8 cellular contexts compared by ENCODE assay signal in the genomic region with DNA sequence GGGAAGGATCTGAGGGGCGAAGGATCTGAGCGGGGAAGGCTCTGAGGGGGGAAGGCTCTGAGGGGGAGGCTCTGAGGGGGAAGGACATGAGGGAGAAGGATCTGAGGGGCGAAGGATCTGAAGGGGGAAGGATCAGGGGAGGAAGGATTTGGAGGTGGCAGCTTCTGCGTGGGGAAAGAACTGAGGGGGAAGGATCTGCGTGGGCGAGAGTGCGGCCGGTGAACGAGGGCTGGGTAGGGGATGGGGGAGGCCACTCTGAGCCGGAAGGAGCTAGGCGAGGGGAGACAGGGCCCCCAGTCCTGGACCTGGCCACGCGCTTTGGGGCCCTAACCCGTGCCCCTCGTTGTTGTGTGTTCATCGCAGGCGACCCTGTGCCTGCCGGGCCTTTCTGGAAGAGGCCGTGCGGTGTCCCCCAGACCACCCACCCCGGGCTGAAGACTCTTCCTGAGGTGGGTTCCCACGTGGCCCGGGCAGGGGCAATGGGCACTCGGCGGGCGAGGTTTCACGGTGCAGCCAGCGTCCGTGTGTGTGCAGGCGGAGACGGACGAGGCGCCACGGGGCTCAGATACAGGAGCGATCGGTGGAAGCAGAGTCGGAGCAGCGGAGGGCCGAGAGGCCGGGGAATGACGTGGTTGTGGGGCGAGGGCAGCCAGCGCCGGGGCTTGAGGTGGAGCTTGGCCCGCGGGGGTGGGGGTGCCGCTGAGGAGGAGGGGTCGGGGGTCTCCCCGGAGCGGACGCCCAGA. TPM values are rescaled to one million over a fixed set of nuclear protein-coding genes. Genes with fewer than 3 reads are reported as not detected.
DNase-seq lines count a peak whose midpoint lies in the region; ATAC-seq and TF ChIP-seq lines count a peak whose summit lies in the region.

No MANE protein-coding gene starts in this region.

- intact Hi-C loops in activated B cell treated with CpG ODN at 0.5 μM for 24 hours (cut with micrococcal nuclease) (loop anchor here (2.0 kb wide), 1 partner anchor 54 kb away; no protein-coding TSS in a partner anchor), psoas muscle (cut with DNase I) (no loop called here)

- no peak overlapping the region for H3K27ac Mint-ChIP-seq in activated B cell treated with CpG ODN at 0.5 μM for 24 hours

- H3K27ac ChIP-seq in psoas muscle, result no peak overlapping the region
- no peak overlapping the region for H3K27ac ChIP-seq in Karpas-422 (ENCODE audit: low read length)

- no peak overlapping the region for H3K4me2 ChIP-seq in Karpas-422 (ENCODE audit: low read depth, low read length, poor library complexity, severe bottlenecking)

- H3K9me3 ChIP-seq in psoas muscle (no peaks in the 10 kb centered on the region), Karpas-422 (ENCODE audit: low read length) (peaks cover 22% of the 10 kb centered on the region)

- H3K4me3 ChIP-seq in foreskin fibroblast (ENCODE audit: low read depth in 1 of 2, low read length in 2 of 2) (peak overlapping the region; percentile 32 to 44), psoas muscle (peak overlapping the region; percentile 56), Karpas-422 (ENCODE audit: low read length) (no peak overlapping the region)

- 14 to 19% (median 14%) methylated on average over 44 to 51 of the region's 51 CpGs for WGBS in psoas muscle, 3 donors

- H3K4me1 ChIP-seq in psoas muscle, result peaks cover 12% of the 10 kb centered on the region
- H3K4me1 ChIP-seq in Karpas-422 (ENCODE audit: low read length), result peaks cover 3% of the 10 kb centered on the region

- no peaks in the 10 kb centered on the region for H4K20me1 ChIP-seq in Karpas-422 (ENCODE audit: insufficient read depth, low read depth, low read length)

- H3K36me3 Mint-ChIP-seq in activated B cell treated with CpG ODN at 0.5 μM for 24 hours (ENCODE audit: low read depth), result no peaks in the 10 kb centered on the region

- TF ChIP-seq CTCF in activated B cell treated with CpG ODN at 0.5 μM for 24 hours (IDR thresholded peaks at IDR 0.05), result no peak
- TF ChIP-seq CTCF in foreskin fibroblast (IDR thresholded peaks at IDR 0.05; ENCODE audit: low read depth, low read length), result no peak
- no peak for TF ChIP-seq CTCF in psoas muscle (IDR thresholded peaks at IDR 0.05)

- H3K4me1 Mint-ChIP-seq in activated B cell treated with CpG ODN at 0.5 μM for 24 hours, result peaks cover 9% of the 10 kb centered on the region

- no peak overlapping the region for H3K9ac ChIP-seq in Karpas-422 (ENCODE audit: low read length)

- no peaks in the 10 kb centered on the region for H3K36me3 ChIP-seq in psoas muscle (ENCODE audit: insufficient read depth in 1 of 2, low read depth in 1 of 2)
- no peaks in the 10 kb centered on the region for H3K36me3 ChIP-seq in Karpas-422 (ENCODE audit: insufficient read depth, low read length)

- CTCF ChIA-PET in activated B cell treated with CpG ODN at 0.5 μM for 24 hours (lab: Charles Lee), result no interaction called here

- H3K27me3 ChIP-seq in psoas muscle (ENCODE audit: insufficient read depth in 3 of 3, low read length in 2 of 3) (peaks cover 0 to 56% (median 43%) of the 10 kb centered on the region in 3 donors), Karpas-422 (ENCODE audit: low read length) (no peaks in the 10 kb centered on the region)

- H2AFZ ChIP-seq in Karpas-422 (ENCODE audit: low read length), result no peak overlapping the region

- ATAC-seq in GM19351 (IDR thresholded peaks at IDR 0.05; ENCODE audit: unreplicated experiment) (peak; percentile 42), activated B cell treated with CpG ODN at 0.5 μM for 24 hours (ENCODE audit: low read depth) (peak; percentile 23), psoas muscle (peak in 3 of 4 donors; percentile 24 to 37 (median 35)), GM18511 (IDR thresholded peaks at IDR 0.05; ENCODE audit: unreplicated experiment) (no peak), HG03565 (IDR thresholded peaks at IDR 0.05; ENCODE audit: unreplicated experiment) (no peak)

- H3K9me3 Mint-ChIP-seq in activated B cell treated with CpG ODN at 0.5 μM for 24 hours, result no peaks in the 10 kb centered on the region

- H3K4me3 Mint-ChIP-seq in activated B cell treated with CpG ODN at 0.5 μM for 24 hours, result peak overlapping the region; percentile 83

- no peaks in the 10 kb centered on the region for H3K79me2 ChIP-seq in Karpas-422 (ENCODE audit: low read length)

- H3K9me2 ChIP-seq in Karpas-422 (replicated peaks; ENCODE audit: insufficient read depth, low read length), result no peaks in the 10 kb centered on the region

- DNase-seq in activated B cell treated with CpG ODN at 0.5 μM for 24 hours, result no peak
- peak in 1 of 2 donors; percentile 57 for DNase-seq in foreskin fibroblast
- DNase-seq in psoas muscle, result peak; percentile 16 to 44
- DNase-seq in Karpas-422, result no peak
- DNase-seq in NCI-H510A treated with DMSO at 0.1 percent for 48 hours (lab: John Stamatoyannopoulos, UW), result no peak

- POLR2A ChIA-PET in activated B cell treated with CpG ODN at 0.5 μM for 24 hours (lab: Charles Lee), result interaction anchor here (0.6 to 0.7 kb wide), 2 partner anchors 35 to 580 kb away, joined by 3 read pairs; no protein-coding TSS in a partner anchor

- H3K27me3 Mint-ChIP-seq in activated B cell treated with CpG ODN at 0.5 μM for 24 hours, result peaks cover 7% of the 10 kb centered on the region

RNA-seq across cellular contexts. Expression of gene CALY, which starts 2.0 kb away (rescaled TPM):
- not detected in 2 replicates for total RNA-seq in activated B cell treated with CpG ODN at 0.5 μM for 24 hours
- total RNA-seq in psoas muscle, result not detected
- polyA plus RNA-seq in psoas muscle, result under 1 TPM in 1 of 3 donors, not detected in 2; 0.05 TPM
- total RNA-seq in Karpas-422 (2014; rRNA removed; shearing (Covaris generic); ENCODE audit: low replicate concordance), result not detected in 2 replicates

RNA-seq across cellular contexts. Expression of gene PRAP1, which starts 12.5 kb away (rescaled TPM):
- total RNA-seq in activated B cell treated with CpG ODN at 0.5 μM for 24 hours (not detected in 2 replicates), psoas muscle (not detected)
- under 1 TPM in 2 of 3 donors, not detected in 1; 0.14 to 0.64 TPM for polyA plus RNA-seq in psoas muscle
- not detected in 2 replicates for total RNA-seq in Karpas-422 (2014; rRNA removed; shearing (Covaris generic); ENCODE audit: low replicate concordance)

RNA-seq across cellular contexts. Expression of gene FUOM, which starts 23.2 kb away (rescaled TPM):
- total RNA-seq in activated B cell treated with CpG ODN at 0.5 μM for 24 hours (37.2 and 39.1 TPM in 2 replicates), psoas muscle (1 to 10 TPM; 3.0 to 6.7 (median 4.5) TPM)
- 1 to 10 TPM; 5.4 to 9.1 (median 8.6) TPM for polyA plus RNA-seq in psoas muscle
- total RNA-seq in Karpas-422 (2014; rRNA removed; shearing (Covaris generic); ENCODE audit: low replicate concordance), result 0.97 and 1.5 TPM in 2 replicates

RNA-seq across cellular contexts. Expression of gene ZNF511, which starts 26.0 kb away (rescaled TPM):
- total RNA-seq in activated B cell treated with CpG ODN at 0.5 μM for 24 hours (56.7 and 58.2 TPM in 2 replicates), psoas muscle (10 to 100 TPM; 47.6 to 64.2 (median 54.0) TPM)
- 10 to 100 TPM; 43.2 to 51.3 (median 44.7) TPM for polyA plus RNA-seq in psoas muscle
- total RNA-seq in Karpas-422 (2014; rRNA removed; shearing (Covaris generic); ENCODE audit: low replicate concordance), result 14.0 and 38.6 TPM in 2 replicates

RNA-seq across cellular contexts. Expression of gene TUBGCP2, which starts 26.0 kb away (rescaled TPM):
- total RNA-seq in activated B cell treated with CpG ODN at 0.5 μM for 24 hours, result 58.6 and 66.7 TPM in 2 replicates
- total RNA-seq in psoas muscle, result 10 to 100 TPM; 31.0 to 53.2 (median 41.1) TPM
- polyA plus RNA-seq in psoas muscle, result 10 to 100 TPM; 20.3 to 33.8 (median 25.1) TPM
- 21.4 and 29.5 TPM in 2 replicates for total RNA-seq in Karpas-422 (2014; rRNA removed; shearing (Covaris generic); ENCODE audit: low replicate concordance)

Comparison
In these comparisons a context has a peak if more than half of its experiments do, and no peak if none do; other contexts are left out.
1. ATAC-seq: peak in GM19351 (single experiment), activated B cell treated with CpG ODN at 0.5 μM for 24 hours (single experiment) and psoas muscle (3 of 4); none in GM18511 (single experiment) and HG03565 (single experiment).
2. DNase-seq: peak in psoas muscle (2 of 2); none in activated B cell treated with CpG ODN at 0.5 μM for 24 hours (single experiment), Karpas-422 (single experiment) and NCI-H510A treated with DMSO at 0.1 percent for 48 hours (single experiment).